ENCODE assay signal across 22 cellular contexts in genomic region chr3:164375538-164375937, GRCh38.
"Had no signal": no experiment of that assay in that cellular context is flagged by ENCODE, and none has a peak within 500 bp of the region (broad histone marks: within the 10 kb centered on the region; RNA-seq: fewer than 3 reads in every experiment).

No MANE protein-coding gene starts in this region.

- H3K27me3 ChIP-seq: foreskin keratinocyte, neutrophil, right lobe of liver, spleen, tibial artery, upper lobe of left lung, vagina had no signal

- H3K4me1 ChIP-seq: foreskin keratinocyte, psoas muscle, right lobe of liver, spleen, tibial artery, upper lobe of left lung, vagina had no signal

- H3K36me3 ChIP-seq: neutrophil, right lobe of liver, spleen, tibial artery, upper lobe of left lung, vagina had no signal

- H3K9me3 ChIP-seq: mucosa of descending colon, neutrophil, psoas muscle, right lobe of liver, spleen, tibial artery, upper lobe of left lung, vagina had no signal

- ATAC-seq: foreskin keratinocyte; left colon; left ventricle myocardium superior; mucosa of descending colon; naive thymus-derived CD8-positive, alpha-beta T cell; psoas muscle; stimulated activated memory B cell treated with anti-CD40 and anti-IgM and Interleukin-4, amounts not matched to agents 10 μg/mL and 1 μg/mL and 100 μg/mL, for 72 hours had no signal

- DNase-seq: dermis blood vessel endothelial cell; endodermal cell; erythroblast; foreskin keratinocyte; head of caudate nucleus; hippocampal formation; left colon; left ventricle myocardium superior; mucosa of descending colon; naive thymus-derived CD8-positive, alpha-beta T cell; psoas muscle; retina; right lobe of liver; spleen; stimulated activated CD4-positive, alpha-beta T cell treated with anti-CD3 and anti-CD28 coated beads, Interleukin-15, amount 100 ng/mL, for 24 hours; stimulated activated CD4-positive, alpha-beta T cell treated with anti-CD3 and anti-CD28 coated beads, Interleukin-1b, Interleukin-23, amount 100 ng/mL, for 48 hours; stimulated activated CD4-positive, alpha-beta T cell treated with anti-CD3 and anti-CD28 coated beads, Interleukin-4, amount 100 ng/mL, for 24 hours; tibial artery; upper lobe of left lung had no signal

- H3K4me3 ChIP-seq: mucosa of descending colon, psoas muscle, right lobe of liver, spleen, tibial artery, upper lobe of left lung, vagina had no signal

- H3K27ac ChIP-seq: foreskin keratinocyte, neutrophil, psoas muscle, right lobe of liver, spleen, tibial artery, upper lobe of left lung, vagina had no signal
